14 cellular contexts compared by ENCODE assay signal in the genomic region with DNA sequence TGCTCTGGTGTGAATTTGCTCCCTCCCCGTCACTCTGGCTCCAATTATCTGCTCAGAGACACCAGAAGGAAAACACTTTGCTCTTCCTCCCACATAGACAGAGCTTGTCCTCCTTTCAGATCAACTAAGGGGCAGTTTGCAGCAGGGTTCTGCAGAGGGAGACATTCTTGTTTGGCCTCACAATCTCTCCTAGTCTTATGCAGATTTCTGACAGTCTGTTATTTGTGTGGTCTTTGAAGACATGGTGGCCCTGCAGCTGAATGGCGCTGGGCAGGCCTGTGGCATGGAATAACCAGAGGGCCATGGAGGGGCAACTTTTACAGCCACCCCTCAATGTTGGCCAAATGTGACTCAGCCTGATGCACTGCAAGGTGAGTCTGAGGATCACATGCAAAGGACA. TPM values are rescaled to one million over a fixed set of nuclear protein-coding genes. Genes with fewer than 3 reads are reported as not detected.
DNase-seq lines count a peak whose midpoint lies in the region; ATAC-seq and TF ChIP-seq lines count a peak whose summit lies in the region.
"Had no signal": no experiment of that assay in that cellular context is flagged by ENCODE, and none has a peak within 500 bp of the region (broad histone marks: within the 10 kb centered on the region; RNA-seq: fewer than 3 reads in every experiment).

No MANE protein-coding gene starts in this region.

- H2AFZ ChIP-seq in GM23338: peak overlapping the region; percentile 83
- peak overlapping the region; percentile 57 for H2AFZ ChIP-seq in neural progenitor cell (replicated peaks)

- TF ChIP-seq CTCF in GM23338 (conservative IDR thresholded peaks at IDR 0.05; ENCODE audit: low read depth in 2 of 2) (no peak; a peak in 1 of 4 replicates), WTC11 (IDR thresholded peaks at IDR 0.05) (no peak), neural progenitor cell (IDR thresholded peaks at IDR 0.05) (no peak)

- ATAC-seq in GM23338 (peak; percentile 58), WTC11 (peak; percentile 56)
- ATAC-seq: GM12878, HepG2 had no signal

- H3K27ac Mint-ChIP-seq in GM23338 (no peak overlapping the region), WTC11 (no peak overlapping the region), neural progenitor cell (no peak overlapping the region)
- no peak overlapping the region for H3K27ac Mint-ChIP-seq in activated T-helper 1 cell treated with anti-CD3 and anti-CD28 coated beads, Interleukin-12 subunit alpha, Interleukin-12 subunit beta, Interleukin-2, Interleukin-4 antibody, amounts not matched to agents 30 ng/mL and 10 ng/mL and 1 ng/mL, durations not matched to agents 14 hours and 24 hours and 36 hours
- H3K27ac Mint-ChIP-seq: CD4-positive, CD25-positive, alpha-beta regulatory T cell had no signal

- peak; percentile 42 for DNase-seq in GM23338 (ENCODE audit: low spot score)
- no peak for DNase-seq in WTC11 (ENCODE audit: low spot score)
- peak; percentile 22 for DNase-seq in iPS-NIHi11 (ENCODE audit: low spot score)
- DNase-seq in neural progenitor cell (ENCODE audit: low spot score): no peak
- no peak for DNase-seq in OCI-M1 (lab: John Stamatoyannopoulos, UW)
- no peak for DNase-seq in GF-D8 (lab: John Stamatoyannopoulos, UW)
- DNase-seq in activated T-helper 1 cell treated with anti-CD3 and anti-CD28 coated beads, Interleukin-12 subunit alpha, Interleukin-12 subunit beta, Interleukin-2, Interleukin-4 antibody, amounts not matched to agents 30 ng/mL and 10 ng/mL and 1 ng/mL, durations not matched to agents 14 hours and 24 hours and 36 hours (ENCODE audit: low spot score): no peak
- DNase-seq: ACHN; CD4-positive, CD25-positive, alpha-beta regulatory T cell; DMS53 had no signal

- H3K27me3 ChIP-seq in GM23338 (ENCODE audit: insufficient read depth) (no peaks in the 10 kb centered on the region), neural progenitor cell (no peaks in the 10 kb centered on the region)
- H3K27me3 ChIP-seq: BLaER1 treated with 17β-estradiol and CSF1 and Interleukin-3, amounts not matched to agents 10 nM and 100 nM had no signal

- H3K27ac ChIP-seq in GM23338 (ENCODE audit: low read depth) (no peak overlapping the region), neural progenitor cell (no peak overlapping the region)
- H3K27ac ChIP-seq: BLaER1 treated with 17β-estradiol and CSF1 and Interleukin-3, amounts not matched to agents 10 nM and 100 nM had no signal

- peaks cover 24% of the 10 kb centered on the region for H3K9me2 ChIP-seq in GM23338 (ENCODE audit: insufficient read depth)

- peak overlapping the region; percentile 7; the same call in 1 of the 2 replicates for H3K4me2 ChIP-seq in GM23338
- H3K4me2 ChIP-seq in neural progenitor cell: no peak overlapping the region
- H3K4me2 ChIP-seq: BLaER1 treated with 17β-estradiol and CSF1 and Interleukin-3, amounts not matched to agents 10 nM and 100 nM had no signal

- H3K9ac ChIP-seq in neural progenitor cell: no peak overlapping the region
- H3K9ac ChIP-seq: BLaER1 treated with 17β-estradiol and CSF1 and Interleukin-3, amounts not matched to agents 10 nM and 100 nM had no signal

- H3K9me3 Mint-ChIP-seq in GM23338 (no peaks in the 10 kb centered on the region), WTC11 (peaks cover 14% of the 10 kb centered on the region), neural progenitor cell (no peaks in the 10 kb centered on the region)
- H3K9me3 Mint-ChIP-seq in activated T-helper 1 cell treated with anti-CD3 and anti-CD28 coated beads, Interleukin-12 subunit alpha, Interleukin-12 subunit beta, Interleukin-2, Interleukin-4 antibody, amounts not matched to agents 30 ng/mL and 10 ng/mL and 1 ng/mL, durations not matched to agents 14 hours and 24 hours and 36 hours: no peaks in the 10 kb centered on the region
- H3K9me3 Mint-ChIP-seq: CD4-positive, CD25-positive, alpha-beta regulatory T cell had no signal

- peaks cover 8% of the 10 kb centered on the region; the same call in 1 of the 2 replicates for H3K4me1 ChIP-seq in GM23338 (ENCODE audit: insufficient read depth)
- peaks cover 3% of the 10 kb centered on the region for H3K4me1 ChIP-seq in neural progenitor cell
- H3K4me1 ChIP-seq: BLaER1 treated with 17β-estradiol and CSF1 and Interleukin-3, amounts not matched to agents 10 nM and 100 nM; HAP-1 had no signal

- H3K27me3 Mint-ChIP-seq in GM23338 (ENCODE audit: insufficient read depth, low read depth, poor library complexity) (peaks cover 3% of the 10 kb centered on the region), WTC11 (ENCODE audit: low read depth) (no peaks in the 10 kb centered on the region; the same call in 1 of the 2 replicates), neural progenitor cell (ENCODE audit: insufficient read depth, low read depth) (peaks cover 4% of the 10 kb centered on the region)
- peaks cover 15% of the 10 kb centered on the region for H3K27me3 Mint-ChIP-seq in activated T-helper 1 cell treated with anti-CD3 and anti-CD28 coated beads, Interleukin-12 subunit alpha, Interleukin-12 subunit beta, Interleukin-2, Interleukin-4 antibody, amounts not matched to agents 30 ng/mL and 10 ng/mL and 1 ng/mL, durations not matched to agents 14 hours and 24 hours and 36 hours (ENCODE audit: insufficient read depth)

- H3K4me3 Mint-ChIP-seq in GM23338 (no peak overlapping the region), WTC11 (no peak overlapping the region), neural progenitor cell (no peak overlapping the region)
- H3K4me3 Mint-ChIP-seq in activated T-helper 1 cell treated with anti-CD3 and anti-CD28 coated beads, Interleukin-12 subunit alpha, Interleukin-12 subunit beta, Interleukin-2, Interleukin-4 antibody, amounts not matched to agents 30 ng/mL and 10 ng/mL and 1 ng/mL, durations not matched to agents 14 hours and 24 hours and 36 hours: no peak overlapping the region
- H3K4me3 Mint-ChIP-seq: CD4-positive, CD25-positive, alpha-beta regulatory T cell had no signal

- H3K79me2 ChIP-seq in GM23338 (replicated peaks; ENCODE audit: insufficient read depth) (no peaks in the 10 kb centered on the region), neural progenitor cell (ENCODE audit: low read depth) (no peaks in the 10 kb centered on the region)

- H4K20me1 ChIP-seq in GM23338 (replicated peaks; ENCODE audit: insufficient read depth) (no peaks in the 10 kb centered on the region), neural progenitor cell (ENCODE audit: low read depth) (no peaks in the 10 kb centered on the region)
- H4K20me1 ChIP-seq: BLaER1 treated with 17β-estradiol and CSF1 and Interleukin-3, amounts not matched to agents 10 nM and 100 nM had no signal

- CTCF ChIA-PET in WTC11 (lab: Charles Lee): no interaction called here

- POLR2A ChIA-PET in WTC11 (lab: Charles Lee): no interaction called here

- H3K36me3 ChIP-seq in GM23338 (ENCODE audit: insufficient read depth) (no peaks in the 10 kb centered on the region), neural progenitor cell (no peaks in the 10 kb centered on the region)
- H3K36me3 ChIP-seq: BLaER1 treated with 17β-estradiol and CSF1 and Interleukin-3, amounts not matched to agents 10 nM and 100 nM; HAP-1 had no signal

- no peaks in the 10 kb centered on the region for H3K9me3 ChIP-seq in neural progenitor cell (ENCODE audit: low read depth)
- H3K9me3 ChIP-seq: BLaER1 treated with 17β-estradiol and CSF1 and Interleukin-3, amounts not matched to agents 10 nM and 100 nM; HAP-1 had no signal

- H3K4me1 Mint-ChIP-seq in GM23338: peaks cover 19% of the 10 kb centered on the region
- peaks cover 19% of the 10 kb centered on the region for H3K4me1 Mint-ChIP-seq in WTC11
- no peaks in the 10 kb centered on the region for H3K4me1 Mint-ChIP-seq in neural progenitor cell
- H3K4me1 Mint-ChIP-seq in activated T-helper 1 cell treated with anti-CD3 and anti-CD28 coated beads, Interleukin-12 subunit alpha, Interleukin-12 subunit beta, Interleukin-2, Interleukin-4 antibody, amounts not matched to agents 30 ng/mL and 10 ng/mL and 1 ng/mL, durations not matched to agents 14 hours and 24 hours and 36 hours (ENCODE audit: low read depth): no peaks in the 10 kb centered on the region

- H3K36me3 Mint-ChIP-seq in GM23338 (ENCODE audit: low read depth) (no peaks in the 10 kb centered on the region), WTC11 (no peaks in the 10 kb centered on the region), neural progenitor cell (no peaks in the 10 kb centered on the region)
- H3K36me3 Mint-ChIP-seq in activated T-helper 1 cell treated with anti-CD3 and anti-CD28 coated beads, Interleukin-12 subunit alpha, Interleukin-12 subunit beta, Interleukin-2, Interleukin-4 antibody, amounts not matched to agents 30 ng/mL and 10 ng/mL and 1 ng/mL, durations not matched to agents 14 hours and 24 hours and 36 hours (ENCODE audit: low read depth): no peaks in the 10 kb centered on the region
- H3K36me3 Mint-ChIP-seq: CD4-positive, CD25-positive, alpha-beta regulatory T cell had no signal

- H3F3A ChIP-seq in GM23338 (replicated peaks; ENCODE audit: low read depth): no peaks in the 10 kb centered on the region
- H3F3A ChIP-seq in neural progenitor cell (ENCODE audit: low read depth): peaks cover 2% of the 10 kb centered on the region

- intact Hi-C loops in activated T-helper 1 cell treated with anti-CD3 and anti-CD28 coated beads, Interleukin-12 subunit alpha, Interleukin-12 subunit beta, Interleukin-2, Interleukin-4 antibody, amounts not matched to agents 30 ng/mL and 10 ng/mL and 1 ng/mL, durations not matched to agents 14 hours and 24 hours and 36 hours (cut with micrococcal nuclease): no loop called here

- H3K4me3 ChIP-seq in GM23338: no peak overlapping the region
- H3K4me3 ChIP-seq in neural progenitor cell: no peak overlapping the region
- H3K4me3 ChIP-seq: BLaER1 treated with 17β-estradiol and CSF1 and Interleukin-3, amounts not matched to agents 10 nM and 100 nM; GM12878; HAP-1 had no signal

TF ChIP-seq in WTC11, 78 proteins besides CTCF, POLR2A, EP300 and RAD21:
- TF ChIP-seq SOX15 (CRISPR knock-in tag; IDR thresholded peaks at IDR 0.05): no peak

RNA-seq across cellular contexts. Expression of gene SEC11C, which starts 48.5 kb away (rescaled TPM):
- total RNA-seq in GM23338 (2014; rRNA removed; shearing (Covaris generic)): 31.7 and 44.3 TPM in 2 replicates
- 157 and 169 TPM in 2 replicates for polyA plus RNA-seq in GM23338 (2016; fragmentation: Nextera tagmentation; extraction: Ambion mirVana)
- total RNA-seq in WTC11 (2021): 44.3 to 49.5 TPM (median 45.9 TPM) in 3 replicates
- 26.7 and 53.4 TPM in 2 replicates for total RNA-seq in neural progenitor cell (ENCODE audit: low replicate concordance)
- 147 and 148 TPM in 2 replicates for total RNA-seq in activated T-helper 1 cell treated with anti-CD3 and anti-CD28 coated beads, Interleukin-12 subunit alpha, Interleukin-12 subunit beta, Interleukin-2, Interleukin-4 antibody, amounts not matched to agents 30 ng/mL and 10 ng/mL and 1 ng/mL, durations not matched to agents 14 hours and 24 hours and 36 hours

Comparison
In these comparisons a context has a peak if more than half of its experiments do, and no peak if none do; other contexts are left out.
1. DNase-seq: peak in GM23338 (single experiment) and iPS-NIHi11 (single experiment); none in WTC11 (single experiment), neural progenitor cell (single experiment), OCI-M1 (single experiment), GF-D8 (single experiment) and activated T-helper 1 cell treated with anti-CD3 and anti-CD28 coated beads, Interleukin-12 subunit alpha, Interleukin-12 subunit beta, Interleukin-2, Interleukin-4 antibody, amounts not matched to agents 30 ng/mL and 10 ng/mL and 1 ng/mL, durations not matched to agents 14 hours and 24 hours and 36 hours (single experiment).